16 cellular contexts compared by ENCODE assay signal in genomic region chr7:87404674-87405073, GRCh38. TPM values are rescaled to one million over a fixed set of nuclear protein-coding genes. Genes with fewer than 3 reads are reported as not detected.
DNase-seq lines count a peak whose midpoint lies in the region; ATAC-seq and TF ChIP-seq lines count a peak whose summit lies in the region.
"Had no signal": no experiment of that assay in that cellular context is flagged by ENCODE, and none has a peak within 500 bp of the region (broad histone marks: within the 10 kb centered on the region; RNA-seq: fewer than 3 reads in every experiment).

No MANE protein-coding gene starts in this region.

- no peak for TF ChIP-seq POLR2A in GM18505 (IDR thresholded peaks at IDR 0.05; ENCODE audit: borderline replicate concordance, extremely low read depth, insufficient read depth, insufficient read length)

- no peak overlapping the region for H3K4me3 ChIP-seq in fibroblast of the aortic adventitia (ENCODE audit: low read depth, low read length)
- H3K4me3 ChIP-seq: A549, BLaER1, HAP-1 had no signal

- DNase-seq in left ventricle myocardium superior (no peak), Right ventricle myocardium superior (no peak), amniotic epithelial cell (ENCODE audit: low read depth) (peak; percentile 60), fibroblast of the aortic adventitia (ENCODE audit: low read depth) (peak; percentile 34), nucleus accumbens (lab: John Stamatoyannopoulos, UW) (no peak), NCI-H1092 (lab: John Stamatoyannopoulos, UW) (no peak)
- DNase-seq: CD4-positive, alpha-beta memory T cell; DMS153; DMS79; GF-D8 had no signal

- TF ChIP-seq CTCF in fibroblast of the aortic adventitia (IDR thresholded peaks at IDR 0.05; ENCODE audit: insufficient read depth, low read length) = no peak

- intact Hi-C loops in left ventricle myocardium superior (cut with micrococcal nuclease) (no loop called here), Right ventricle myocardium superior (cut with DNase I) (no loop called here)

- ATAC-seq in left ventricle myocardium superior (peak; percentile 31), Right ventricle myocardium superior (ENCODE audit: poor library complexity) (no peak), GM18505 (IDR thresholded peaks at IDR 0.05; ENCODE audit: unreplicated experiment) (no peak), HG03175 (IDR thresholded peaks at IDR 0.05; ENCODE audit: unreplicated experiment) (no peak)
- ATAC-seq: A549, HepG2 had no signal

RNA-seq across cellular contexts. Expression of gene CROT, which starts 59.2 kb away (rescaled TPM):
- total RNA-seq in left ventricle myocardium superior (8.8 TPM), Right ventricle myocardium superior (6.7 TPM), fibroblast of the aortic adventitia (ENCODE audit: low replicate concordance) (25.9 and 31.4 TPM in 2 replicates)

Comparison
In these comparisons a context has a peak if more than half of its experiments do, and no peak if none do; other contexts are left out.
1. DNase-seq: peak in amniotic epithelial cell (single experiment) and fibroblast of the aortic adventitia (single experiment); none in left ventricle myocardium superior (single experiment), Right ventricle myocardium superior (single experiment), nucleus accumbens (0 of 56) and NCI-H1092 (single experiment).